Comparison of ENCODE assay signal across 8 cellular contexts in the genomic region with DNA sequence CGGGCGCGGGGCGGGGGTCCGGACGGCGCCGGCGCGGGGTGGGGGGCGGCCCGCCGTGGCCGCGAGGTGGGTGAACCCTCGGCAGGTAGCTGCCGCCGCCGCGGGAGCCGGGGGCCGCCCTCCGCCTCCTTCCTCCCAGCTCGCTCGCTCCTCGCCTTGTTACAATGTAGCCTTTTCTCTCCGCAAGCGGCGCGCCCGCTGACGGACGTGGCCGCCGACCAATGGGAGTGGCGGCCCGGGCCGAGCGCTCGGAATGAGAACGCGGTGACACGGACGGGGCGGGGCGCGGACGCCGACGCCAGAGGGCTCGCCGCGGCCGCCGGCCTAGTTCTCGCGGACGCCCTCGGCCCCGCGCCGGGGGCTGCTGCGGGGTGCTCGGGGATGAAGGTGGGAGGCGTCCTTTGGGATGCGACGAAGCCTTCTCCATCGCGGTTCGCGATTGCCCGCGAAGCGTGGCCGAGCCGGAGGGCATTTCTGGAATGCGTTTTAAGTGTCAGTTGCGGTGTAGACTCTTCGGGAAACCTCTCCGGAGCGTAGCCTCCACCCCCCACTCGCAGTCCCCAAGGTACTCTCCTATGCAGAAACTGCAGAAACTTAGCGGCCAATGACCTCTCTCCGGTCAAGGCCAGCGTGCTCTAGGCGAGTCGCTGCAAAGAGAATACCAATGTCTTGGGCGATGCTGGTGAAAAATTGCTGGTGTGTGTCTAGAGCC. TPM values are rescaled to one million over a fixed set of nuclear protein-coding genes. Genes with fewer than 3 reads are reported as not detected.
A peak's percentile ranks its signal among the peaks of the same experiment; 100 is the strongest.
DNase-seq lines count a peak whose midpoint lies in the region; ATAC-seq and TF ChIP-seq lines count a peak whose summit lies in the region.

No MANE protein-coding gene starts in this region.

- H3K36me3 ChIP-seq in heart right ventricle = no peaks in the 10 kb centered on the region
- no peaks in the 10 kb centered on the region for H3K36me3 ChIP-seq in transverse colon

- H3K27ac ChIP-seq in heart right ventricle (peak overlapping the region; percentile 94 to 100 (median 99)), transverse colon (peak overlapping the region; percentile 95 to 99 (median 99))

- DNase-seq in NCI-H146 treated with DMSO at 0.1 percent for 48 hours (lab: John Stamatoyannopoulos, UW; ENCODE audit: unreplicated experiment) (peak; percentile 77), T-cell (peak; percentile 85 to 94 (median 89)), amniotic epithelial cell (ENCODE audit: low read depth) (peak; percentile 93), heart right ventricle (peak; percentile 94 to 96), pons (ENCODE audit: low spot score) (peak; percentile 94), transverse colon (peak; percentile 96)

- H3K27me3 Mint-ChIP-seq in T-cell = peaks cover 1 to 5% of the 10 kb centered on the region in 2 donors

- H3K4me3 Mint-ChIP-seq in T-cell = peak overlapping the region; percentile 86 to 91 (median 89)

- H3K4me1 ChIP-seq in heart right ventricle = peaks cover 6 to 39% (median 22%) of the 10 kb centered on the region in 9 donors
- H3K4me1 ChIP-seq in transverse colon = peaks cover 8 to 24% (median 18%) of the 10 kb centered on the region in 4 donors

- H3K4me1 Mint-ChIP-seq in T-cell = peaks cover 33 to 54% (median 37%) of the 10 kb centered on the region in 3 donors

- peak overlapping the region; percentile 80 to 82 for H3K27ac Mint-ChIP-seq in T-cell

- H3K27me3 ChIP-seq in heart right ventricle (peaks cover 0 to 16% (median 0%) of the 10 kb centered on the region in 7 donors), transverse colon (no peaks in the 10 kb centered on the region)

- in situ Hi-C loops in transverse colon (cut with MboI; ENCODE audit: low pct_ligation_motif_present in 1 of 4, low pct_unique_long_range_greater_than_20kb in 1 of 4, low sequenced_read_pairs in 3 of 4) = no loop called here

- H3K9me3 ChIP-seq in heart right ventricle (no peaks in the 10 kb centered on the region), transverse colon (no peaks in the 10 kb centered on the region)

- TF ChIP-seq POLR2A in GM15510 (IDR thresholded peaks at IDR 0.05; ENCODE audit: borderline replicate concordance, extremely low read depth, insufficient read length) (peak; percentile 72), transverse colon (IDR thresholded peaks at IDR 0.05) (peak; percentile 78)

- intact Hi-C loops in heart right ventricle (cut with DNase I) = loop anchor here in 8 of 10 donors (1.0 to 5.0 kb wide), 4 partner anchors 34 to 65 kb away; no protein-coding TSS in a partner anchor
- intact Hi-C loops in transverse colon (cut with DNase I; ENCODE audit: low total_unique reads) = loop anchor here (5.0 kb wide), 2 partner anchors 410 to 1160 kb away; no protein-coding TSS in a partner anchor

- POLR2A ChIA-PET in T-cell (lab: Charles Lee) = no interaction called here

- CTCF ChIA-PET in T-cell (lab: Charles Lee) = interaction anchor here in 1 of 2 donors (0.9 kb wide), 1 partner anchor 36 kb away, joined by 3 read pairs; no protein-coding TSS in a partner anchor

- TF ChIP-seq CTCF in heart right ventricle (IDR thresholded peaks at IDR 0.05) = peak in 4 of 9 donors; percentile 8 to 48 (median 38)
- no peak for TF ChIP-seq CTCF in transverse colon (IDR thresholded peaks at IDR 0.05)

- H3K36me3 Mint-ChIP-seq in T-cell = no peaks in the 10 kb centered on the region

- peak overlapping the region; percentile 49 to 96 (median 76) for H3K4me3 ChIP-seq in heart right ventricle
- peak overlapping the region; percentile 38 to 70 (median 54) for H3K4me3 ChIP-seq in transverse colon

- TF ChIP-seq EP300 in transverse colon (IDR thresholded peaks at IDR 0.05; ENCODE audit: low read depth) = no peak

- H3K9me3 Mint-ChIP-seq in T-cell = no peaks in the 10 kb centered on the region

- 0% methylated on average over 69 to 87 of the region's 88 CpGs for WGBS in heart right ventricle, 2 donors
- 0% methylated on average over 63 of the region's 88 CpGs; no CpG with 5 or more reads in 1 of the 2 donors for WGBS in transverse colon (ENCODE audit: low coverage in 1 of 2), 2 donors

- ATAC-seq in HG02884 (IDR thresholded peaks at IDR 0.05; ENCODE audit: unreplicated experiment) (peak; percentile 98), T-cell (replicated peaks in 1 of 4) (peak; percentile 97 to 99 (median 98)), heart right ventricle (peak; percentile 94 to 99 (median 98))

RNA-seq across cellular contexts. Expression of a gene that starts 0.7 kb away (rescaled TPM):
- total RNA-seq in T-cell (10 to 100 TPM in 3 of 5 donors, 1 to 10 TPM in 2; 8.7 to 12.5 (median 10.6) TPM), heart right ventricle (10 to 100 TPM; 10.8 to 22.0 (median 15.8) TPM), transverse colon (10 to 100 TPM in 1 of 4 donors, 1 to 10 TPM in 3; 5.0 to 11.2 (median 7.9) TPM)
- polyA plus RNA-seq in heart right ventricle = 1 to 10 TPM; 4.6 to 7.7 TPM

Comparison
In these comparisons a context has a peak if more than half of its experiments do, and no peak if none do; other contexts are left out.
1. Peak in every context shown above with its lines: DNase-seq, ATAC-seq, H3K4me3 ChIP-seq and H3K27ac ChIP-seq.